ENCODE assay signal across 14 cellular contexts in genomic region chr1:8870118-8870517, GRCh38. TPM values are rescaled to one million over a fixed set of nuclear protein-coding genes. Genes with fewer than 3 reads are reported as not detected.
DNase-seq lines count a peak whose midpoint lies in the region; ATAC-seq and TF ChIP-seq lines count a peak whose summit lies in the region.
"Had no signal": no experiment of that assay in that cellular context is flagged by ENCODE, and none has a peak within 500 bp of the region (broad histone marks: within the 10 kb centered on the region; RNA-seq: fewer than 3 reads in every experiment).

No MANE protein-coding gene starts in this region.

- no peaks in the 10 kb centered on the region for H3K9me3 Mint-ChIP-seq in activated CD8-positive, alpha-beta memory T cell treated with anti-CD3 and anti-CD28 coated beads, Interleukin-2, amount 10 ng/mL, durations not matched to agents 7 days and 5 days (ENCODE audit: low read depth)
- H3K9me3 Mint-ChIP-seq in chondrocyte (ENCODE audit: low read depth) (no peaks in the 10 kb centered on the region), progenitor cell of endocrine pancreas (ENCODE audit: low read depth) (no peaks in the 10 kb centered on the region), osteocyte (ENCODE audit: unreplicated experiment) (no peaks in the 10 kb centered on the region)
- H3K9me3 Mint-ChIP-seq: memory B cell had no signal

- no peaks in the 10 kb centered on the region for H3K27me3 Mint-ChIP-seq in activated CD8-positive, alpha-beta memory T cell treated with anti-CD3 and anti-CD28 coated beads, Interleukin-2, amount 10 ng/mL, durations not matched to agents 7 days and 5 days
- H3K27me3 Mint-ChIP-seq in chondrocyte (ENCODE audit: low read depth) (no peaks in the 10 kb centered on the region), progenitor cell of endocrine pancreas (no peaks in the 10 kb centered on the region), osteocyte (ENCODE audit: unreplicated experiment) (no peaks in the 10 kb centered on the region)
- H3K27me3 Mint-ChIP-seq: memory B cell had no signal

- H3K4me1 Mint-ChIP-seq in activated CD8-positive, alpha-beta memory T cell treated with anti-CD3 and anti-CD28 coated beads, Interleukin-2, amount 10 ng/mL, durations not matched to agents 7 days and 5 days, result peaks cover 89% of the 10 kb centered on the region
- H3K4me1 Mint-ChIP-seq in chondrocyte (ENCODE audit: low read depth), result peaks cover 71% of the 10 kb centered on the region
- H3K4me1 Mint-ChIP-seq in progenitor cell of endocrine pancreas (ENCODE audit: low read depth), result peaks cover 7% of the 10 kb centered on the region
- peaks cover 52% of the 10 kb centered on the region for H3K4me1 Mint-ChIP-seq in osteocyte (ENCODE audit: unreplicated experiment)

- no peak for TF ChIP-seq CTCF in RWPE1 (conservative IDR thresholded peaks at IDR 0.05; ENCODE audit: low read depth)
- no peak for TF ChIP-seq CTCF in chondrocyte (IDR thresholded peaks at IDR 0.05)
- TF ChIP-seq CTCF in progenitor cell of endocrine pancreas (IDR thresholded peaks at IDR 0.05; ENCODE audit: unreplicated experiment), result no peak
- TF ChIP-seq CTCF in osteocyte (IDR thresholded peaks at IDR 0.05), result no peak

- POLR2A ChIA-PET in RWPE1 (lab: Yijun Ruan, JAX; ENCODE audit: low non-redundant PET), result no interaction called here

- CTCF ChIA-PET in activated CD8-positive, alpha-beta memory T cell treated with anti-CD3 and anti-CD28 coated beads, Interleukin-2, amount 10 ng/mL, durations not matched to agents 7 days and 5 days (lab: Charles Lee), result interaction anchor here (1.0 kb wide), 1 partner anchor 10 kb away, joined by 4 read pairs; no protein-coding TSS in a partner anchor
- CTCF ChIA-PET in RWPE1 (lab: Yijun Ruan, JAX), result interaction anchor here (0.7 kb wide), 1 partner anchor 210 kb away, joined by 3 read pairs; no protein-coding TSS in a partner anchor

- no peak for DNase-seq in activated CD8-positive, alpha-beta memory T cell treated with anti-CD3 and anti-CD28 coated beads, Interleukin-2, amount 10 ng/mL, durations not matched to agents 7 days and 5 days
- no peak for DNase-seq in activated CD8-positive, alpha-beta memory T cell treated with anti-CD3 and anti-CD28 coated beads, Interleukin-2, amount 50 U/mL, for 48 hours
- DNase-seq in RWPE1 (ENCODE audit: low spot score) (no peak), chondrocyte (ENCODE audit: low spot score) (no peak), progenitor cell of endocrine pancreas (ENCODE audit: low spot score, unreplicated experiment) (no peak), osteocyte (ENCODE audit: extremely low spot score, unreplicated experiment) (no peak)
- no peak for DNase-seq in activated CD8-positive, alpha-beta memory T cell treated with anti-CD3 and anti-CD28 coated beads for 24 hours
- DNase-seq: amygdala, cortex of kidney, NCI-H1417 treated with DMSO at 0.1 percent for 48 hours, NCI-H526, thyroid gland had no signal

- peaks cover 91% of the 10 kb centered on the region for H3K36me3 Mint-ChIP-seq in activated CD8-positive, alpha-beta memory T cell treated with anti-CD3 and anti-CD28 coated beads, Interleukin-2, amount 10 ng/mL, durations not matched to agents 7 days and 5 days
- H3K36me3 Mint-ChIP-seq in chondrocyte (ENCODE audit: low read depth) (peaks cover 62% of the 10 kb centered on the region), progenitor cell of endocrine pancreas (ENCODE audit: insufficient read depth) (peaks cover 32% of the 10 kb centered on the region), osteocyte (ENCODE audit: unreplicated experiment) (peaks cover 62% of the 10 kb centered on the region)

- H3K4me3 Mint-ChIP-seq in activated CD8-positive, alpha-beta memory T cell treated with anti-CD3 and anti-CD28 coated beads, Interleukin-2, amount 10 ng/mL, durations not matched to agents 7 days and 5 days, result peak overlapping the region; percentile 17
- no peak overlapping the region for H3K4me3 Mint-ChIP-seq in chondrocyte (ENCODE audit: unreplicated experiment)
- no peak overlapping the region for H3K4me3 Mint-ChIP-seq in progenitor cell of endocrine pancreas (ENCODE audit: low read depth)
- no peak overlapping the region for H3K4me3 Mint-ChIP-seq in osteocyte (ENCODE audit: unreplicated experiment)
- H3K4me3 Mint-ChIP-seq: memory B cell had no signal

- peak overlapping the region; percentile 33 for H3K27ac Mint-ChIP-seq in activated CD8-positive, alpha-beta memory T cell treated with anti-CD3 and anti-CD28 coated beads, Interleukin-2, amount 10 ng/mL, durations not matched to agents 7 days and 5 days
- H3K27ac Mint-ChIP-seq in chondrocyte (ENCODE audit: unreplicated experiment), result peak overlapping the region; percentile 78
- H3K27ac Mint-ChIP-seq in progenitor cell of endocrine pancreas, result peak overlapping the region; percentile 39
- no peak overlapping the region for H3K27ac Mint-ChIP-seq in osteocyte (ENCODE audit: unreplicated experiment)
- H3K27ac Mint-ChIP-seq: memory B cell had no signal

- ATAC-seq in activated CD8-positive, alpha-beta memory T cell treated with anti-CD3 and anti-CD28 coated beads, Interleukin-2, amount 10 ng/mL, durations not matched to agents 7 days and 5 days, result no peak
- no peak for ATAC-seq in HG03460 (IDR thresholded peaks at IDR 0.05; ENCODE audit: unreplicated experiment)

- peak overlapping the region; percentile 93 for H3K27ac ChIP-seq in RWPE1

RNA-seq across cellular contexts. Expression of gene ENO1, which starts 8.4 kb away (rescaled TPM):
- 1,000 to 10,000 TPM; 2,070 to 2,300 TPM for total RNA-seq in activated CD8-positive, alpha-beta memory T cell treated with anti-CD3 and anti-CD28 coated beads, Interleukin-2, amount 10 ng/mL, durations not matched to agents 7 days and 5 days
- total RNA-seq in chondrocyte (955 to 1,165 TPM (median 1,154 TPM) in 3 replicates), progenitor cell of endocrine pancreas (444 and 493 TPM in 2 replicates), osteocyte (744 and 748 TPM in 2 replicates)

RNA-seq across cellular contexts. Expression of gene RERE, which starts 52.7 kb away (rescaled TPM):
- total RNA-seq in activated CD8-positive, alpha-beta memory T cell treated with anti-CD3 and anti-CD28 coated beads, Interleukin-2, amount 10 ng/mL, durations not matched to agents 7 days and 5 days, result 10 to 100 TPM; 38.3 TPM
- 64.9 to 83.8 TPM (median 65.8 TPM) in 3 replicates for total RNA-seq in chondrocyte
- total RNA-seq in progenitor cell of endocrine pancreas, result 308 and 329 TPM in 2 replicates
- 76.8 and 79.7 TPM in 2 replicates for total RNA-seq in osteocyte
